Comparison of ENCODE assay signal across 8 cellular contexts in genomic region chr9:99000480-99001395, GRCh38. TPM values are rescaled to one million over a fixed set of nuclear protein-coding genes. Genes with fewer than 3 reads are reported as not detected.
DNase-seq lines count a peak whose midpoint lies in the region; ATAC-seq and TF ChIP-seq lines count a peak whose summit lies in the region.

No MANE protein-coding gene starts in this region.

- intact Hi-C loops in left ventricle myocardium superior (cut with micrococcal nuclease), result no loop called here

- no peak overlapping the region for H3K27ac Mint-ChIP-seq in activated naive CD4-positive, alpha-beta T cell treated with anti-CD3 and anti-CD28 coated beads, Interleukin-2, amount 50 U/mL, for 72 hours

- H3K9me3 Mint-ChIP-seq in activated naive CD4-positive, alpha-beta T cell treated with anti-CD3 and anti-CD28 coated beads, Interleukin-2, amount 50 U/mL, for 72 hours, result no peaks in the 10 kb centered on the region

- ATAC-seq in activated naive CD4-positive, alpha-beta T cell treated with anti-CD3 and anti-CD28 coated beads, Interleukin-2, amount 50 U/mL, for 72 hours, result peak; percentile 51 to 53
- no peak for ATAC-seq in left ventricle myocardium superior
- ATAC-seq in HG03571 (IDR thresholded peaks at IDR 0.05; ENCODE audit: unreplicated experiment), result no peak

- H3K36me3 ChIP-seq in SK-N-MC (ENCODE audit: insufficient read depth, low read length), result no peaks in the 10 kb centered on the region

- H3K36me3 Mint-ChIP-seq in activated naive CD4-positive, alpha-beta T cell treated with anti-CD3 and anti-CD28 coated beads, Interleukin-2, amount 50 U/mL, for 72 hours, result no peaks in the 10 kb centered on the region

- TF ChIP-seq CTCF in GM12875 (IDR thresholded peaks at IDR 0.05; ENCODE audit: borderline replicate concordance, insufficient read depth, low read depth, low read length) (peak; percentile 69; the same call in 1 of the 2 replicates), LNCAP (IDR thresholded peaks at IDR 0.05) (peak; percentile 73)

- H3K4me3 ChIP-seq in GM12875 (ENCODE audit: low read depth, low read length) (no peak overlapping the region), SK-N-MC (no peak overlapping the region)

- peak; percentile 64 for DNase-seq in A172 (ENCODE audit: low spot score)
- peak; percentile 6 for DNase-seq in SK-N-MC (ENCODE audit: low read depth, low spot score)
- DNase-seq in activated naive CD4-positive, alpha-beta T cell treated with anti-CD3 and anti-CD28 coated beads, Interleukin-2, amount 50 U/mL, for 72 hours (ENCODE audit: low spot score in 2 of 2), result peak in 1 of 2 donors; percentile 31
- peak; percentile 63 for DNase-seq in left ventricle myocardium superior
- peak in 2 of 3 donors; percentile 31 to 41 for DNase-seq in stimulated activated CD4-positive, alpha-beta T cell treated with anti-CD3 and anti-CD28 coated beads, Interleukin-12 subunit alpha, Interleukin-12 subunit beta, amount 100 ng/mL, for 48 hours (ENCODE audit: low read depth in 2 of 3, low spot score in 1 of 3)

- H3K27ac ChIP-seq in SK-N-MC, result no peak overlapping the region

- no peak overlapping the region for H3K9ac ChIP-seq in SK-N-MC (ENCODE audit: insufficient read length)

- no peaks in the 10 kb centered on the region for H3K9me3 ChIP-seq in SK-N-MC (ENCODE audit: low read depth, low read length)

RNA-seq across cellular contexts. Expression of gene COL15A1, which starts 57.0 kb away (rescaled TPM):
- total RNA-seq in A172 (2014; rRNA removed; shearing (Covaris generic)), result 0.09 and 0.12 TPM in 2 replicates
- total RNA-seq in activated naive CD4-positive, alpha-beta T cell treated with anti-CD3 and anti-CD28 coated beads, Interleukin-2, amount 50 U/mL, for 72 hours, result under 1 TPM; 0.11 to 0.23 TPM
- 47.2 TPM for total RNA-seq in left ventricle myocardium superior

Comparison
In these comparisons a context has a peak if more than half of its experiments do, and no peak if none do; other contexts are left out.
1. ATAC-seq: peak in activated naive CD4-positive, alpha-beta T cell treated with anti-CD3 and anti-CD28 coated beads, Interleukin-2, amount 50 U/mL, for 72 hours (2 of 2); none in left ventricle myocardium superior (single experiment) and HG03571 (single experiment).
2. RNA of gene COL15A1, which starts 57.0 kb away (total RNA-seq): 47.2 TPM in left ventricle myocardium superior (single experiment); 0.11 to 0.23 TPM in activated naive CD4-positive, alpha-beta T cell treated with anti-CD3 and anti-CD28 coated beads, Interleukin-2, amount 50 U/mL, for 72 hours and 0.09 to 0.12 TPM in A172; every median in the first group is over 10 times any median in the second.